In the genomic region with DNA sequence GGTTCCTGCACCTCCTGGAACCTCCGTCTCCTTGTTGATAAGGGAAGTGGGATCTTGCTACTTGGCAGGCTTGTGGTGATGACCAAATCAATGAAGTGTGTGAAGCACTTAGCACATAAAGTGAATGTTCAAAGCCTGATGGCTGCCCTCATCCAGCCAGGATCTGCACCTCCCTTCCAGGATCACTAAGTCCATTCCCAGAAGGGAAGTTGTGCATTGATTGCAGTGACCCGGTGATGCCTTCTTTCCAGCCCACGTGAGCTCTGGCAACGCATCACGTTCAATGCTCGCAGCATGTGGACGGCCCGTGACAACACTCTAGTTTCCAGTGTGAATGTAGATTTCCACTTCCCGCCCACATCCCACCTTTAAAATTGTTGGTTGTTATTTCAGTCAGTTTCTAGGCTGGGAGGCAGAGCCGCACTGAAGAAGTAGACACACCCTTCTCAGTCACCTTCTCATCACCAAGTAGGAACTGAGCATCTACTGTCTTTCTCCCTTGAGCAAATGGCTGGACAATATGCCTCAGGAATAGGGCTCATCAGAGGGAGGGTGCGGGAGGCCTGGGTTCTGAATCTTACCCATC, we compare ENCODE assay signal across 13 cellular contexts. TPM values are rescaled to one million over a fixed set of nuclear protein-coding genes. Genes with fewer than 3 reads are reported as not detected.
DNase-seq lines count a peak whose midpoint lies in the region; ATAC-seq, FAIRE-seq and TF ChIP-seq lines count a peak whose summit lies in the region.
"Not testable (repeated sequence)": the region's sequence is repeated elsewhere in the genome, so short reads cannot be mapped to it uniquely, and the experiment has no call there.
"Had no signal": no experiment of that assay in that cellular context is flagged by ENCODE, and none has a peak within 500 bp of the region (broad histone marks: within the 10 kb centered on the region; RNA-seq: fewer than 3 reads in every experiment).

No MANE protein-coding gene starts in this region.

- H3K4me3 ChIP-seq in A549; bronchial epithelial cell (ENCODE audit: low read depth, low read length): not testable (repeated sequence)

- H3K27me3 ChIP-seq in bronchial epithelial cell (ENCODE audit: control insufficient read depth, insufficient read depth, low read length): not testable (repeated sequence)

- CTCF ChIA-PET in A549 (lab: Yijun Ruan, JAX): not testable (repeated sequence)

- H3K4me2 ChIP-seq in A549: not testable (repeated sequence)

- H3K27ac Mint-ChIP-seq in activated T-helper 17 cell treated with anti-CD3 and anti-CD28 coated beads, Interleukin-2, amount 50 U/mL, for 72 hours: not testable (repeated sequence)

- TF ChIP-seq EP300 in A549 (IDR thresholded peaks at IDR 0.05): not testable (repeated sequence)

- TF ChIP-seq POLR2A in A549 (IDR thresholded peaks at IDR 0.05; ENCODE audit: low read length): not testable (repeated sequence)

- POLR2A ChIA-PET in A549 (lab: Yijun Ruan, JAX): not testable (repeated sequence)

- not testable (repeated sequence) for H3K9me3 Mint-ChIP-seq in activated T-helper 17 cell treated with anti-CD3 and anti-CD28 coated beads, Interleukin-2, amount 50 U/mL, for 72 hours

- TF ChIP-seq RAD21 in A549 (conservative IDR thresholded peaks at IDR 0.05 in 1 of 2, IDR thresholded peaks at IDR 0.05 in 1 of 2): not testable (repeated sequence)

- ATAC-seq in A549: not testable (repeated sequence)
- ATAC-seq in activated T-helper 17 cell treated with anti-CD3 and anti-CD28 coated beads, Interleukin-2, amount 50 U/mL, for 72 hours (replicated peaks): peak; percentile 55
- ATAC-seq in left colon: peak; percentile 57

- not testable (repeated sequence) for H3K36me3 Mint-ChIP-seq in activated T-helper 17 cell treated with anti-CD3 and anti-CD28 coated beads, Interleukin-2, amount 50 U/mL, for 72 hours (ENCODE audit: low read depth)

- H3K27ac ChIP-seq in A549: not testable (repeated sequence)

- H3K27me3 Mint-ChIP-seq in activated T-helper 17 cell treated with anti-CD3 and anti-CD28 coated beads, Interleukin-2, amount 50 U/mL, for 72 hours: not testable (repeated sequence)

- H3K4me3 Mint-ChIP-seq in activated T-helper 17 cell treated with anti-CD3 and anti-CD28 coated beads, Interleukin-2, amount 50 U/mL, for 72 hours: not testable (repeated sequence)

- FAIRE-seq in A549 (lab: Jason Lieb, UNC) (peak; percentile 28), HTR-8/SVneo (lab: Jason Lieb, UNC) (peak; percentile 84), bronchial epithelial cell (lab: Jason Lieb, UNC) (peak; percentile 97)

- not testable (repeated sequence) for DNase-seq in A549 (ENCODE audit: low read depth in 1 of 2, low spot score in 1 of 2); HTR-8/SVneo (ENCODE audit: insufficient read length, low spot score); bronchial epithelial cell (ENCODE audit: low read depth); left colon

- H3K36me3 ChIP-seq in bronchial epithelial cell (ENCODE audit: control insufficient read depth, insufficient read depth, low read length): not testable (repeated sequence)

- intact Hi-C loops in left colon (cut with DNase I, micrococcal nuclease): not testable (repeated sequence)

- not testable (repeated sequence) for TF ChIP-seq CTCF in A549 (IDR thresholded peaks at IDR 0.05); bronchial epithelial cell (IDR thresholded peaks at IDR 0.05; ENCODE audit: insufficient read depth, low read length, severe bottlenecking)

- H3K9me3 ChIP-seq in A549: not testable (repeated sequence)

- WGBS in A549 (ENCODE audit: missing lambda C conversion rate): 53% methylated on average over 3 of the region's 11 CpGs

- not testable (repeated sequence) for H3K4me1 Mint-ChIP-seq in activated T-helper 17 cell treated with anti-CD3 and anti-CD28 coated beads, Interleukin-2, amount 50 U/mL, for 72 hours

- not testable (repeated sequence) for H3K4me1 ChIP-seq in A549

RNA-seq across cellular contexts. Expression of a gene that starts 6.2 kb away (rescaled TPM):
- polyA plus RNA-seq in A549 (2011; rRNA removed): not detected in 2 replicates
- not detected in 2 replicates for polyA plus RNA-seq in A549 (2012; cell fraction: cytosol; rRNA removed)
- not detected in 2 replicates for polyA plus RNA-seq in A549 (2012; cell fraction: nucleus; rRNA removed)
- polyA plus RNA-seq in A549 (2017; fragmentation: RNase III; extraction: RNeasy Plus Mini Kit Qiagen cat#74134 plus additional on column Dnase treatment): not detected in 3 replicates
- not detected in 2 replicates for polyA minus RNA-seq in A549 (2011; rRNA and poly(A)+ RNA removed)
- total RNA-seq in activated T-helper 17 cell treated with anti-CD3 and anti-CD28 coated beads, Interleukin-2, amount 50 U/mL, for 72 hours: under 1 TPM in 1 of 2 donors, not detected in 1; 0.26 TPM
- 0.38 TPM in 1 of 2 replicates, not detected in the other for total RNA-seq in bronchial epithelial cell
- total RNA-seq in left colon: 10 to 100 TPM; 36.8 to 47.7 TPM
- total RNA-seq: A172; A673; CD4-positive, alpha-beta memory T cell; CD4-positive, CD25-positive, alpha-beta regulatory T cell; CD8-positive, alpha-beta memory T cell; Daoy; G401 had no signal
- polyA plus RNA-seq: AG04450; CD4-positive, alpha-beta memory T cell; CD8-positive, alpha-beta memory T cell had no signal

Comparison
In these comparisons a context has a peak if more than half of its experiments do, and no peak if none do; other contexts are left out.
1. RNA of a gene that starts 6.2 kb away (total RNA-seq): 36.8 to 47.7 TPM in left colon; 0.26 TPM in activated T-helper 17 cell treated with anti-CD3 and anti-CD28 coated beads, Interleukin-2, amount 50 U/mL, for 72 hours and 0.38 TPM in bronchial epithelial cell; every median in the first group is over 10 times any median in the second.